In the genomic region with DNA sequence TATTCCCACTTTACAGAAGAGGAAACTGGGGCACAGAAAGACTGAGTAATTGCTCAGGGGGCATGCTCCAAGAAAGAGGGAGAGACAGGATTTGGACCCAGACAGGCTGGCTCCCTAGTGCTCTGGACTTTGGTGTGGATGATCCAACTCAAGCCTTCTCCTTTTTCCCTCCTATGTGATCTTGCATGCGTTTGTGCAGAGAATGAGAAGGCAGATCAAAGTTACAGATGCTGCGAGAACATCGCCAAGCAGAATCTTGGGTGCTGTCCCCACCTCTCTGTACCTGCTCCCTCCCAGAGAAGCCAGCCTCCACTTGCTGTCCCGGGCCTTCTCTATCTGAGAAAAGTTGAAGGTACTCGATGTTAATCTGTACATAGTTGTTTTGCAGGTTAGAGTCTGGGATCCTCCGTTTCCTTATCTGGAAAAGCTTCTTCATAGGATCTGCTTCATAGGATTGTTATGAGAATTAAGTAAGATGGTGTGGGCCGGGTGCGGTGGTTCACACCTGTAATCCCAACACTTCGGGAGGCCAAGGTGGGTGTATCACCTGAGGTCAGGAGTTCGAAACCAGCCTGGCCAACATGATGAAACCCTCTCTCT, we compare ENCODE assay signal across 10 cellular contexts. TPM values are rescaled to one million over a fixed set of nuclear protein-coding genes. Genes with fewer than 3 reads are reported as not detected.
DNase-seq lines count a peak whose midpoint lies in the region; ATAC-seq, FAIRE-seq and TF ChIP-seq lines count a peak whose summit lies in the region.
"Had no signal": no experiment of that assay in that cellular context is flagged by ENCODE, and none has a peak within 500 bp of the region (broad histone marks: within the 10 kb centered on the region; RNA-seq: fewer than 3 reads in every experiment).

No MANE protein-coding gene starts in this region.

- no TSS peak for BruUV-seq in endothelial cell of umbilical vein (replicated peaks; lab: Mats Ljungman, UMichigan)

- no peak for FAIRE-seq in endothelial cell of umbilical vein (lab: Jason Lieb, UNC)

- CTCF ChIA-PET in T-cell (lab: Charles Lee): interaction anchor here in 1 of 2 donors (1.0 to 2.8 kb wide), 3 partner anchors 16 to 108 kb away, joined by 3 to 19 read pairs (median 4); no protein-coding TSS in a partner anchor
- CTCF ChIA-PET in endothelial cell of umbilical vein (lab: Charles Lee): no interaction called here

- H3K4me2 ChIP-seq in GM23248 (ENCODE audit: unreplicated experiment) (peak overlapping the region; percentile 85), endothelial cell of umbilical vein (ENCODE audit: insufficient read depth, low read length) (no peak overlapping the region)

- 83 to 85% methylated on average over 10 of the region's 10 CpGs for WGBS in GM23248 (ENCODE audit: low coverage in 1 of 2, low lambda C conversion rate in 2 of 2, missing lambda C conversion rate in 2 of 2), 2 experiments
- 85 to 90% (median 86%) methylated on average over 10 of the region's 10 CpGs for WGBS in psoas muscle, 3 donors

- DNase-seq in GM23248 (peak; percentile 3), T-cell (no peak), endothelial cell of umbilical vein (ENCODE audit: low read depth, low spot score) (no peak), psoas muscle (no peak), HK-2 (ENCODE audit: unreplicated experiment) (no peak), hepatic stellate cell (ENCODE audit: low spot score) (no peak)
- DNase-seq: OCI-M1, sigmoid colon had no signal

- no peaks in the 10 kb centered on the region for H3K9me3 Mint-ChIP-seq in T-cell

- no peak for TF ChIP-seq POLR2A in endothelial cell of umbilical vein (IDR thresholded peaks at IDR 0.05; ENCODE audit: low read depth, low read length)

- no peaks in the 10 kb centered on the region for H3F3A ChIP-seq in GM23248 (ENCODE audit: insufficient read depth)

- no peak for TF ChIP-seq CTCF in endothelial cell of umbilical vein (IDR thresholded peaks at IDR 0.05; ENCODE audit: extremely low read depth in 1 of 2, insufficient read depth in 1 of 2, low read depth in 1 of 2, low read length in 2 of 2)
- TF ChIP-seq CTCF in psoas muscle (IDR thresholded peaks at IDR 0.05): no peak

- H3K79me2 ChIP-seq in GM23248 (ENCODE audit: insufficient read depth) (peaks cover 15% of the 10 kb centered on the region), endothelial cell of umbilical vein (ENCODE audit: control insufficient read depth, insufficient read depth, low read length) (no peaks in the 10 kb centered on the region)

- intact Hi-C loops in endothelial cell of umbilical vein (cut with micrococcal nuclease) (loop anchor here (5.0 kb wide), 1 partner anchor 556 kb away; no protein-coding TSS in a partner anchor), psoas muscle (cut with DNase I) (loop anchor here (5.0 kb wide), 1 partner anchor 46 kb away; no protein-coding TSS in a partner anchor)

- dilution Hi-C loops in endothelial cell of umbilical vein (cut with MboI; ENCODE audit: extremely low pct_ligation_motif_present, low sequenced_read_pairs): no loop called here

- peaks cover 36 to 45% (median 41%) of the 10 kb centered on the region in 3 donors for H3K4me1 Mint-ChIP-seq in T-cell

- no peak overlapping the region for H3K4me3 ChIP-seq in GM23248
- H3K4me3 ChIP-seq in endothelial cell of umbilical vein (replicated peaks in 1 of 3; ENCODE audit: insufficient read depth in 1 of 3, low read depth in 1 of 3, low read length in 3 of 3): no peak overlapping the region
- H3K4me3 ChIP-seq in psoas muscle: peak overlapping the region; percentile 82

- H3K4me1 ChIP-seq in GM23248 (ENCODE audit: insufficient read depth) (no peaks in the 10 kb centered on the region), endothelial cell of umbilical vein (ENCODE audit: control insufficient read depth, extremely low read depth, insufficient read depth, low read length) (peaks cover 9% of the 10 kb centered on the region), psoas muscle (no peaks in the 10 kb centered on the region)

- no peak for ATAC-seq in T-cell (replicated peaks in 1 of 4)
- ATAC-seq in psoas muscle: no peak
- no peak for ATAC-seq in GM19397 (IDR thresholded peaks at IDR 0.05; ENCODE audit: unreplicated experiment)
- ATAC-seq in HG03280 (IDR thresholded peaks at IDR 0.05; ENCODE audit: unreplicated experiment): no peak

- H3K27ac Mint-ChIP-seq in T-cell: peak overlapping the region; percentile 92 to 95

- H3K9me2 ChIP-seq in GM23248 (ENCODE audit: insufficient read depth): no peaks in the 10 kb centered on the region

- H2AFZ ChIP-seq in GM23248 (peak overlapping the region; percentile 95), endothelial cell of umbilical vein (ENCODE audit: low read depth, low read length) (peak overlapping the region; percentile 98)

- H4K20me1 ChIP-seq in GM23248 (ENCODE audit: insufficient read depth): no peaks in the 10 kb centered on the region
- H4K20me1 ChIP-seq in endothelial cell of umbilical vein (replicated peaks; ENCODE audit: control insufficient read depth, extremely low read depth, insufficient read depth, low read length): no peaks in the 10 kb centered on the region

- POLR2A ChIA-PET in T-cell (lab: Charles Lee): interaction anchor here (0.6 to 2.1 kb wide), 3 partner anchors 16 to 342 kb away, joined by 4 to 6 read pairs (median 6); no protein-coding TSS in a partner anchor
- POLR2A ChIA-PET in endothelial cell of umbilical vein (lab: Charles Lee): no interaction called here

- no peaks in the 10 kb centered on the region for H3K9me1 ChIP-seq in endothelial cell of umbilical vein (replicated peaks; ENCODE audit: control insufficient read depth, extremely low read depth, insufficient read depth, low read length)

- H3K36me3 ChIP-seq in GM23248 (ENCODE audit: low read depth) (no peaks in the 10 kb centered on the region), endothelial cell of umbilical vein (ENCODE audit: control insufficient read depth in 2 of 2, extremely low read depth in 1 of 2, insufficient read depth in 2 of 2, low read length in 2 of 2) (no peaks in the 10 kb centered on the region), psoas muscle (ENCODE audit: insufficient read depth in 1 of 2, low read depth in 1 of 2) (no peaks in the 10 kb centered on the region)
- H3K36me3 ChIP-seq: sigmoid colon had no signal

- H3K27ac ChIP-seq in GM23248 (no peak overlapping the region), endothelial cell of umbilical vein (ENCODE audit: insufficient read depth, low read depth, low read length) (no peak overlapping the region), psoas muscle (no peak overlapping the region)

- H3K36me3 Mint-ChIP-seq in T-cell: peaks cover 11% of the 10 kb centered on the region

- no peak overlapping the region for H3K9ac ChIP-seq in GM23248
- H3K9ac ChIP-seq in endothelial cell of umbilical vein (replicated peaks; ENCODE audit: extremely low read depth, insufficient read depth, low read length): no peak overlapping the region

- no peaks in the 10 kb centered on the region for H3K27me3 ChIP-seq in GM23248 (replicated peaks; ENCODE audit: insufficient read depth)
- H3K27me3 ChIP-seq in endothelial cell of umbilical vein (ENCODE audit: control insufficient read depth in 2 of 2, insufficient read depth in 2 of 2, low read length in 2 of 2): no peaks in the 10 kb centered on the region
- H3K27me3 ChIP-seq in psoas muscle (ENCODE audit: insufficient read depth in 3 of 3, low read length in 2 of 3): peaks cover 0 to 31% (median 2%) of the 10 kb centered on the region in 3 donors
- H3K27me3 ChIP-seq: sigmoid colon had no signal

- H3K4me3 Mint-ChIP-seq in T-cell: peak overlapping the region; percentile 84 to 89 (median 88)

- H3K9me3 ChIP-seq in GM23248 (ENCODE audit: low read depth) (no peaks in the 10 kb centered on the region), endothelial cell of umbilical vein (replicated peaks; ENCODE audit: control insufficient read depth, insufficient read depth, low read length) (no peaks in the 10 kb centered on the region), psoas muscle (no peaks in the 10 kb centered on the region)
- H3K9me3 ChIP-seq: sigmoid colon had no signal

- H3K27me3 Mint-ChIP-seq in T-cell: no peaks in the 10 kb centered on the region

- in situ Hi-C loops in GM23248 (cut with MboI): no loop called here

TF ChIP-seq in endothelial cell of umbilical vein, 7 proteins besides CTCF, POLR2A, EP300 and RAD21:
- TF ChIP-seq EZH2 (IDR thresholded peaks at IDR 0.05; ENCODE audit: borderline replicate concordance, low read depth, low read length, severe bottlenecking) (no peak), FOS (IDR thresholded peaks at IDR 0.05; ENCODE audit: borderline replicate concordance, insufficient read depth, low read length) (no peak), POLR2AphosphoS5 (IDR thresholded peaks at IDR 0.05; ENCODE audit: insufficient read depth, low read depth, low read length) (no peak), GATA2 (IDR thresholded peaks at IDR 0.05; ENCODE audit: insufficient read depth, insufficient read length, low read depth, low read length) (no peak), MAX (IDR thresholded peaks at IDR 0.05; ENCODE audit: insufficient read depth, insufficient read length) (no peak)

RNA-seq across cellular contexts. Expression of gene GNB5, which starts 10.2 kb away (rescaled TPM):
- total RNA-seq in GM23248 (2014; rRNA removed; shearing (Covaris generic)): 39.1 and 42.8 TPM in 2 replicates
- polyA plus RNA-seq in GM23248 (2016; fragmentation: Nextera tagmentation; extraction: Ambion mirVana) (39.9 and 42.4 TPM in 2 replicates), endothelial cell of umbilical vein (11.7 and 15.6 TPM in 2 replicates), psoas muscle (1 to 10 TPM in 2 of 3 donors, under 1 TPM in 1; 0.86 to 1.5 (median 1.3) TPM)
- total RNA-seq in T-cell (10 to 100 TPM; 39.7 to 74.4 (median 54.7) TPM), endothelial cell of umbilical vein (16.8 and 19.1 TPM in 2 replicates), psoas muscle (1 to 10 TPM; 1.1 to 2.5 (median 1.4) TPM)
- polyA plus RNA-seq in endothelial cell of umbilical vein (2011; cell fraction: cytosol; rRNA removed): 20.3 and 20.5 TPM in 2 replicates
- 18.1 and 21.5 TPM in 2 replicates for polyA plus RNA-seq in endothelial cell of umbilical vein (2011; cell fraction: nucleus; rRNA removed)
- 20.3 and 21.7 TPM in 2 replicates for polyA plus RNA-seq in endothelial cell of umbilical vein (2012)
- polyA minus RNA-seq in endothelial cell of umbilical vein: 25.7 and 31.6 TPM in 2 replicates
- polyA minus RNA-seq in endothelial cell of umbilical vein (2011; cell fraction: cytosol; rRNA and poly(A)+ RNA removed): 32.1 TPM
- 21.9 and 23.3 TPM in 2 replicates for polyA minus RNA-seq in endothelial cell of umbilical vein (2011; cell fraction: nucleus; rRNA and poly(A)+ RNA removed)
